ENCODE assay signal across 1 cellular context in the genomic region with DNA sequence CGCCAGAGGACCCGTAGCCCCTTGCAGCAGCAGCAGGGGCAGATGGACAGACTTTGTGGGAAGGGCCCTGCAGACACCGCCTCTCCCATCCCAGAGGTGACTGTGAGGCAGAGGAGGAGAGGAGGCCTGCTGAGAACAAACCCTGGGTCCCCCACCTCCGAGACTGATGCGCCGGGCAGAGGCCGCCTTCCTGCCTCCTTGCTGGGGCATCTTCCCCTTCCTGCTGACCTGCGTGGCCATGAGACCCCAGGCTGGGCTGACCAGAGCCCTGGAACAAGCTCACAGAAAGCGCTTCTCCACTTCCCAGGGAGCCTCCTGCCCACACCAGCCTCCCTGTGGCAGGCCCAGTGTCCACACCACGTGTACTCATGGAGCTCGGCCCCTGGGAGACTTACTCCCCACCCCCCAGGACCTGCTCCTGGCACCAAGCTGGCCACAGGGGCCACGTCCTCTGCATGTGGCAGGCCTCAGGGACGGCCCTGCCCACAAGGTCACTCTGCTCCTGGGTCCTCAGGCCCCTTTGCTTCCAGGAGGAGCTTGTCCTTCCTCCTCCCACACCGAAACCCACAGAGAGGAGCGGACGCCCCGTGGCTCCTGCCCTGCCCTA.
A peak's percentile ranks its signal among the peaks of the same experiment; 100 is the strongest.
TF ChIP-seq lines count a peak whose summit lies in the region.

No MANE protein-coding gene starts in this region.

TF ChIP-seq in K562, 482 proteins besides CTCF, POLR2A, EP300 and RAD21:
- TF ChIP-seq, protein P1, sequence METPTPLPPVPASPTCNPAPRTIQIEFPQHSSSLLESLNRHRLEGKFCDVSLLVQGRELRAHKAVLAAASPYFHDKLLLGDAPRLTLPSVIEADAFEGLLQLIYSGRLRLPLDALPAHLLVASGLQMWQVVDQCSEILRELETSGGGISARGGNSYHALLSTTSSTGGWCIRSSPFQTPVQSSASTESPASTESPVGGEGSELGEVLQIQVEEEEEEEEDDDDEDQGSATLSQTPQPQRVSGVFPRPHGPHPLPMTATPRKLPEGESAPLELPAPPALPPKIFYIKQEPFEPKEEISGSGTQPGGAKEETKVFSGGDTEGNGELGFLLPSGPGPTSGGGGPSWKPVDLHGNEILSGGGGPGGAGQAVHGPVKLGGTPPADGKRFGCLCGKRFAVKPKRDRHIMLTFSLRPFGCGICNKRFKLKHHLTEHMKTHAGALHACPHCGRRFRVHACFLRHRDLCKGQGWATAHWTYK (CRISPR knock-in tag; IDR thresholded peaks at IDR 0.05): 0 out of 2 replicates have a peak, but pooled peaks have one; percentile 41
- TF ChIP-seq, protein P2, sequence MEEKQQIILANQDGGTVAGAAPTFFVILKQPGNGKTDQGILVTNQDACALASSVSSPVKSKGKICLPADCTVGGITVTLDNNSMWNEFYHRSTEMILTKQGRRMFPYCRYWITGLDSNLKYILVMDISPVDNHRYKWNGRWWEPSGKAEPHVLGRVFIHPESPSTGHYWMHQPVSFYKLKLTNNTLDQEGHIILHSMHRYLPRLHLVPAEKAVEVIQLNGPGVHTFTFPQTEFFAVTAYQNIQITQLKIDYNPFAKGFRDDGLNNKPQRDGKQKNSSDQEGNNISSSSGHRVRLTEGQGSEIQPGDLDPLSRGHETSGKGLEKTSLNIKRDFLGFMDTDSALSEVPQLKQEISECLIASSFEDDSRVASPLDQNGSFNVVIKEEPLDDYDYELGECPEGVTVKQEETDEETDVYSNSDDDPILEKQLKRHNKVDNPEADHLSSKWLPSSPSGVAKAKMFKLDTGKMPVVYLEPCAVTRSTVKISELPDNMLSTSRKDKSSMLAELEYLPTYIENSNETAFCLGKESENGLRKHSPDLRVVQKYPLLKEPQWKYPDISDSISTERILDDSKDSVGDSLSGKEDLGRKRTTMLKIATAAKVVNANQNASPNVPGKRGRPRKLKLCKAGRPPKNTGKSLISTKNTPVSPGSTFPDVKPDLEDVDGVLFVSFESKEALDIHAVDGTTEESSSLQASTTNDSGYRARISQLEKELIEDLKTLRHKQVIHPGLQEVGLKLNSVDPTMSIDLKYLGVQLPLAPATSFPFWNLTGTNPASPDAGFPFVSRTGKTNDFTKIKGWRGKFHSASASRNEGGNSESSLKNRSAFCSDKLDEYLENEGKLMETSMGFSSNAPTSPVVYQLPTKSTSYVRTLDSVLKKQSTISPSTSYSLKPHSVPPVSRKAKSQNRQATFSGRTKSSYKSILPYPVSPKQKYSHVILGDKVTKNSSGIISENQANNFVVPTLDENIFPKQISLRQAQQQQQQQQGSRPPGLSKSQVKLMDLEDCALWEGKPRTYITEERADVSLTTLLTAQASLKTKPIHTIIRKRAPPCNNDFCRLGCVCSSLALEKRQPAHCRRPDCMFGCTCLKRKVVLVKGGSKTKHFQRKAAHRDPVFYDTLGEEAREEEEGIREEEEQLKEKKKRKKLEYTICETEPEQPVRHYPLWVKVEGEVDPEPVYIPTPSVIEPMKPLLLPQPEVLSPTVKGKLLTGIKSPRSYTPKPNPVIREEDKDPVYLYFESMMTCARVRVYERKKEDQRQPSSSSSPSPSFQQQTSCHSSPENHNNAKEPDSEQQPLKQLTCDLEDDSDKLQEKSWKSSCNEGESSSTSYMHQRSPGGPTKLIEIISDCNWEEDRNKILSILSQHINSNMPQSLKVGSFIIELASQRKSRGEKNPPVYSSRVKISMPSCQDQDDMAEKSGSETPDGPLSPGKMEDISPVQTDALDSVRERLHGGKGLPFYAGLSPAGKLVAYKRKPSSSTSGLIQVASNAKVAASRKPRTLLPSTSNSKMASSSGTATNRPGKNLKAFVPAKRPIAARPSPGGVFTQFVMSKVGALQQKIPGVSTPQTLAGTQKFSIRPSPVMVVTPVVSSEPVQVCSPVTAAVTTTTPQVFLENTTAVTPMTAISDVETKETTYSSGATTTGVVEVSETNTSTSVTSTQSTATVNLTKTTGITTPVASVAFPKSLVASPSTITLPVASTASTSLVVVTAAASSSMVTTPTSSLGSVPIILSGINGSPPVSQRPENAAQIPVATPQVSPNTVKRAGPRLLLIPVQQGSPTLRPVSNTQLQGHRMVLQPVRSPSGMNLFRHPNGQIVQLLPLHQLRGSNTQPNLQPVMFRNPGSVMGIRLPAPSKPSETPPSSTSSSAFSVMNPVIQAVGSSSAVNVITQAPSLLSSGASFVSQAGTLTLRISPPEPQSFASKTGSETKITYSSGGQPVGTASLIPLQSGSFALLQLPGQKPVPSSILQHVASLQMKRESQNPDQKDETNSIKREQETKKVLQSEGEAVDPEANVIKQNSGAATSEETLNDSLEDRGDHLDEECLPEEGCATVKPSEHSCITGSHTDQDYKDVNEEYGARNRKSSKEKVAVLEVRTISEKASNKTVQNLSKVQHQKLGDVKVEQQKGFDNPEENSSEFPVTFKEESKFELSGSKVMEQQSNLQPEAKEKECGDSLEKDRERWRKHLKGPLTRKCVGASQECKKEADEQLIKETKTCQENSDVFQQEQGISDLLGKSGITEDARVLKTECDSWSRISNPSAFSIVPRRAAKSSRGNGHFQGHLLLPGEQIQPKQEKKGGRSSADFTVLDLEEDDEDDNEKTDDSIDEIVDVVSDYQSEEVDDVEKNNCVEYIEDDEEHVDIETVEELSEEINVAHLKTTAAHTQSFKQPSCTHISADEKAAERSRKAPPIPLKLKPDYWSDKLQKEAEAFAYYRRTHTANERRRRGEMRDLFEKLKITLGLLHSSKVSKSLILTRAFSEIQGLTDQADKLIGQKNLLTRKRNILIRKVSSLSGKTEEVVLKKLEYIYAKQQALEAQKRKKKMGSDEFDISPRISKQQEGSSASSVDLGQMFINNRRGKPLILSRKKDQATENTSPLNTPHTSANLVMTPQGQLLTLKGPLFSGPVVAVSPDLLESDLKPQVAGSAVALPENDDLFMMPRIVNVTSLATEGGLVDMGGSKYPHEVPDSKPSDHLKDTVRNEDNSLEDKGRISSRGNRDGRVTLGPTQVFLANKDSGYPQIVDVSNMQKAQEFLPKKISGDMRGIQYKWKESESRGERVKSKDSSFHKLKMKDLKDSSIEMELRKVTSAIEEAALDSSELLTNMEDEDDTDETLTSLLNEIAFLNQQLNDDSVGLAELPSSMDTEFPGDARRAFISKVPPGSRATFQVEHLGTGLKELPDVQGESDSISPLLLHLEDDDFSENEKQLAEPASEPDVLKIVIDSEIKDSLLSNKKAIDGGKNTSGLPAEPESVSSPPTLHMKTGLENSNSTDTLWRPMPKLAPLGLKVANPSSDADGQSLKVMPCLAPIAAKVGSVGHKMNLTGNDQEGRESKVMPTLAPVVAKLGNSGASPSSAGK (IDR thresholded peaks at IDR 0.05): 0 out of 2 replicates have a peak, but pooled peaks have one; percentile 15
